Comparison of ENCODE assay signal across 8 cellular contexts in the genomic region with DNA sequence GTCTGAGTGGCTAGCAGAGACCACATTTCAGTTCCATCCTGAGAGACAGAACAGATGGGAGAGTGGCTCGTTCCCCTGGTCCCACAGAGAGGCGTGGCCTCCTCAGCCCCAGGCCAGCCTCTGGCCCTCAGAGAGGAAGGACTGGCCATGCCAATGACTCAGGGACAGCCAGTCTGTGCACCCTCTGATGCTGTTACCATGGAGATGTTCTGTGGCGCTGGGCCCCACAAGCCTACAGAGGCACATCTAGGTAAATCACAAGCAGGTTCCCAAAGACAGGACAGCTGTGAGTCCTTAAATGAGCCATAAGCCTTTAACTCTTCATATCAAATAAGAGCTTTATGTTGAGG. TPM values are rescaled to one million over a fixed set of nuclear protein-coding genes. Genes with fewer than 3 reads are reported as not detected.
DNase-seq lines count a peak whose midpoint lies in the region; ATAC-seq and TF ChIP-seq lines count a peak whose summit lies in the region.

No MANE protein-coding gene starts in this region.

- H2AFZ ChIP-seq in OCI-LY3 (ENCODE audit: low read depth, low read length) (peak overlapping the region; percentile 35; the same call in 1 of the 2 replicates), fibroblast of lung (ENCODE audit: low read length) (peak overlapping the region; percentile 46), parathyroid adenoma (peak overlapping the region; percentile 72)

- no peaks in the 10 kb centered on the region for H3K9me3 Mint-ChIP-seq in CD14-positive monocyte

- peaks cover 22% of the 10 kb centered on the region for H3K4me1 Mint-ChIP-seq in CD14-positive monocyte

- H3K27me3 ChIP-seq in OCI-LY3 (ENCODE audit: low read depth, low read length) (no peaks in the 10 kb centered on the region), fibroblast of lung (ENCODE audit: control insufficient read depth, insufficient read depth, low read length) (no peaks in the 10 kb centered on the region), parathyroid adenoma (ENCODE audit: control insufficient read depth, insufficient read depth, low read length) (no peaks in the 10 kb centered on the region)

- POLR2A ChIA-PET in HEK293T (lab: Yijun Ruan, JAX) = interaction anchor here (1.0 kb wide), 1 partner anchor 136 kb away, joined by 3 read pairs; the partner anchor contains the start of gene RAMAC

- peaks cover 10% of the 10 kb centered on the region for H3K4me1 ChIP-seq in OCI-LY3 (ENCODE audit: low read length)
- H3K4me1 ChIP-seq in fibroblast of lung (ENCODE audit: control insufficient read depth, extremely low read depth, insufficient read depth, low read length) = no peaks in the 10 kb centered on the region
- peaks cover 10% of the 10 kb centered on the region for H3K4me1 ChIP-seq in parathyroid adenoma

- H3K36me3 Mint-ChIP-seq in CD14-positive monocyte = no peaks in the 10 kb centered on the region

- H3K27ac Mint-ChIP-seq in CD14-positive monocyte = peak overlapping the region in 3 of 7 donors; percentile 4 to 64 (median 18)

- no peak for ATAC-seq in GM19023 (IDR thresholded peaks at IDR 0.05; ENCODE audit: unreplicated experiment)

- peak overlapping the region in 1 of 2 donors; percentile 60 for H3K4me3 Mint-ChIP-seq in CD14-positive monocyte

- CTCF ChIA-PET in HEK293T (lab: Yijun Ruan, JAX) = interaction anchor here (1.1 to 1.7 kb wide), 4 partner anchors 11 to 161 kb away, joined by 3 to 6 read pairs (median 4); partner anchors contain the start of gene C15orf40

- H3K27ac ChIP-seq in OCI-LY3 (ENCODE audit: low read length) = no peak overlapping the region
- H3K27ac ChIP-seq in fibroblast of lung (ENCODE audit: insufficient read depth, low read length) = no peak overlapping the region
- H3K27ac ChIP-seq in parathyroid adenoma = no peak overlapping the region

- DNase-seq in EH (ENCODE audit: low read depth) (peak; percentile 63), fibroblast of lung (ENCODE audit: low read depth in 2 of 2) (peak in 1 of 2 donors; percentile 23), NCI-H226 (no peak), CD14-positive monocyte (ENCODE audit: low spot score) (no peak), HEK293T (ENCODE audit: extremely low spot score) (no peak)

- no peak overlapping the region for H3K4me3 ChIP-seq in OCI-LY3 (ENCODE audit: low read length)
- no peak overlapping the region for H3K4me3 ChIP-seq in fibroblast of lung (replicated peaks in 1 of 4; ENCODE audit: control extremely low read depth in 1 of 4, insufficient read depth in 1 of 4, low read depth in 3 of 4, low read length in 4 of 4)
- H3K4me3 ChIP-seq in parathyroid adenoma (ENCODE audit: low read depth, low read length) = no peak overlapping the region

- H3K79me2 ChIP-seq in OCI-LY3 (ENCODE audit: low read length) (no peaks in the 10 kb centered on the region), fibroblast of lung (ENCODE audit: control insufficient read depth, insufficient read depth, low read length) (no peaks in the 10 kb centered on the region), parathyroid adenoma (no peaks in the 10 kb centered on the region)

- peak overlapping the region; percentile 61; the same call in 1 of the 2 replicates for H3K4me2 ChIP-seq in OCI-LY3 (ENCODE audit: low read length)
- no peak overlapping the region for H3K4me2 ChIP-seq in fibroblast of lung (ENCODE audit: extremely low read depth, insufficient read depth, low read length)
- no peak overlapping the region for H3K4me2 ChIP-seq in parathyroid adenoma (ENCODE audit: low read length)

- no peak overlapping the region for H3K9ac ChIP-seq in OCI-LY3 (ENCODE audit: low read length)
- H3K9ac ChIP-seq in fibroblast of lung (ENCODE audit: insufficient read depth, low read length) = no peak overlapping the region
- H3K9ac ChIP-seq in parathyroid adenoma = no peak overlapping the region

- H4K20me1 ChIP-seq in OCI-LY3 (ENCODE audit: insufficient read depth, low read length) (no peaks in the 10 kb centered on the region), fibroblast of lung (ENCODE audit: control insufficient read depth, extremely low read depth, insufficient read depth, low read length) (no peaks in the 10 kb centered on the region)

- TF ChIP-seq CTCF in OCI-LY3 (IDR thresholded peaks at IDR 0.05; ENCODE audit: low read depth, low read length) (no peak), fibroblast of lung (conservative IDR thresholded peaks at IDR 0.05 in 1 of 2, IDR thresholded peaks at IDR 0.05 in 1 of 2; ENCODE audit: low read depth in 1 of 2, low read length in 2 of 2) (no peak), parathyroid adenoma (IDR thresholded peaks at IDR 0.05) (no peak), CD14-positive monocyte (IDR thresholded peaks at IDR 0.05) (no peak)

- H3K27me3 Mint-ChIP-seq in CD14-positive monocyte (ENCODE audit: low read depth in 3 of 3) = peaks cover 0 to 2% (median 1%) of the 10 kb centered on the region in 3 donors

- intact Hi-C loops in CD14-positive monocyte (cut with micrococcal nuclease) = loop anchor here in 1 of 2 donors (5.0 kb wide), 1 partner anchor 137 kb away; the partner anchor contains the start of gene RAMAC

- H3K36me3 ChIP-seq in OCI-LY3 (replicated peaks; ENCODE audit: low read depth, low read length) (no peaks in the 10 kb centered on the region), fibroblast of lung (ENCODE audit: control insufficient read depth, insufficient read depth, low read length) (no peaks in the 10 kb centered on the region), parathyroid adenoma (ENCODE audit: control insufficient read depth, insufficient read depth, low read length) (no peaks in the 10 kb centered on the region)

- H3K9me3 ChIP-seq in OCI-LY3 (ENCODE audit: insufficient read depth, low read length) = no peaks in the 10 kb centered on the region
- no peaks in the 10 kb centered on the region for H3K9me3 ChIP-seq in fibroblast of lung (ENCODE audit: control insufficient read depth, insufficient read depth, low read depth, low read length)
- H3K9me3 ChIP-seq in parathyroid adenoma (ENCODE audit: control insufficient read depth, low read length) = no peaks in the 10 kb centered on the region

TF ChIP-seq in HEK293T, 16 proteins besides CTCF, POLR2A, EP300 and RAD21:
- TF ChIP-seq FOXA1 (IDR thresholded peaks at IDR 0.05) (no peak), ARNT (IDR thresholded peaks at IDR 0.05) (no peak)
- TF ChIP-seq, protein P1, sequence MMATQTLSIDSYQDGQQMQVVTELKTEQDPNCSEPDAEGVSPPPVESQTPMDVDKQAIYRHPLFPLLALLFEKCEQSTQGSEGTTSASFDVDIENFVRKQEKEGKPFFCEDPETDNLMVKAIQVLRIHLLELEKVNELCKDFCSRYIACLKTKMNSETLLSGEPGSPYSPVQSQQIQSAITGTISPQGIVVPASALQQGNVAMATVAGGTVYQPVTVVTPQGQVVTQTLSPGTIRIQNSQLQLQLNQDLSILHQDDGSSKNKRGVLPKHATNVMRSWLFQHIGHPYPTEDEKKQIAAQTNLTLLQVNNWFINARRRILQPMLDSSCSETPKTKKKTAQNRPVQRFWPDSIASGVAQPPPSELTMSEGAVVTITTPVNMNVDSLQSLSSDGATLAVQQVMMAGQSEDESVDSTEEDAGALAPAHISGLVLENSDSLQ (IDR thresholded peaks at IDR 0.05) = no peak
TF ChIP-seq in HEK293T: peak in this region for 0.

RNA-seq across cellular contexts. Expression of gene WHAMM, which starts 40.8 kb away (rescaled TPM):
- 4.9 and 5.6 TPM in 2 replicates for total RNA-seq in fibroblast of lung
- 5.3 TPM in 2 replicates for polyA plus RNA-seq in fibroblast of lung
- polyA plus RNA-seq in fibroblast of lung (2012) = 3.6 and 4.1 TPM in 2 replicates
- 1.5 and 5.4 TPM in 2 replicates for polyA minus RNA-seq in fibroblast of lung (ENCODE audit: low replicate concordance)
- polyA plus RNA-seq in CD14-positive monocyte = under 1 TPM; 0.69 to 0.92 TPM

RNA-seq across cellular contexts. Expression of gene FSD2, which starts 44.3 kb away (rescaled TPM):
- not detected in 2 replicates for total RNA-seq in fibroblast of lung
- polyA plus RNA-seq in fibroblast of lung (not detected in 2 replicates), CD14-positive monocyte (under 1 TPM in 1 of 2 donors, not detected in 1; 0.09 TPM)
- polyA plus RNA-seq in fibroblast of lung (2012) = 0.02 TPM in 1 of 2 replicates, not detected in the other
- polyA minus RNA-seq in fibroblast of lung (ENCODE audit: low replicate concordance) = not detected in 2 replicates
